In genomic region chr19:14439014-14439413, GRCh38 we compare ENCODE assay signal across 14 cellular contexts. TPM values are rescaled to one million over a fixed set of nuclear protein-coding genes. Genes with fewer than 3 reads are reported as not detected.
DNase-seq lines count a peak whose midpoint lies in the region; ATAC-seq lines count a peak whose summit lies in the region.
"Had no signal": no experiment of that assay in that cellular context is flagged by ENCODE, and none has a peak within 500 bp of the region (broad histone marks: within the 10 kb centered on the region; RNA-seq: fewer than 3 reads in every experiment).

No MANE protein-coding gene starts in this region.

- H3K36me3 Mint-ChIP-seq in T-helper 2 cell treated with Interferon-gamma antibody and Interleukin-4, amounts not matched to agents 5 μg/mL and 100 μg/mL, for 36 hours (ENCODE audit: low read depth), result peaks cover 33% of the 10 kb centered on the region
- peaks cover 2% of the 10 kb centered on the region for H3K36me3 Mint-ChIP-seq in IgD-negative memory B cell
- peaks cover 35% of the 10 kb centered on the region for H3K36me3 Mint-ChIP-seq in activated CD4-positive, alpha-beta memory T cell treated with anti-CD3 and anti-CD28 coated beads, Interleukin-2, amount 10 ng/mL, durations not matched to agents 7 days and 5 days (ENCODE audit: low read depth)
- peaks cover 0 to 44% (median 14%) of the 10 kb centered on the region in 3 donors for H3K36me3 Mint-ChIP-seq in naive thymus-derived CD8-positive, alpha-beta T cell

- no peak for DNase-seq in T-helper 2 cell treated with Interferon-gamma antibody and Interleukin-4, amounts not matched to agents 5 μg/mL and 100 μg/mL, for 36 hours (ENCODE audit: low spot score)
- DNase-seq in T-helper 2 cell (no peak), superior temporal gyrus (ENCODE audit: extremely low spot score) (no peak)
- DNase-seq in activated CD4-positive, alpha-beta memory T cell treated with anti-CD3 and anti-CD28 coated beads, Interleukin-2, amount 10 ng/mL, durations not matched to agents 7 days and 5 days, result no peak
- no peak for DNase-seq in naive thymus-derived CD8-positive, alpha-beta T cell
- no peak for DNase-seq in stimulated activated CD4-positive, alpha-beta T cell treated with anti-CD3 and anti-CD28 coated beads, Interleukin-2, amount 100 ng/mL, for 48 hours
- DNase-seq: mesendoderm, NCI-H187 treated with DMSO at 0.1 percent for 48 hours, NCI-H774, SHP77 treated with DMSO at 0.1 percent for 48 hours, upper lobe of right lung had no signal

- H3K4me1 Mint-ChIP-seq in T-helper 2 cell treated with Interferon-gamma antibody and Interleukin-4, amounts not matched to agents 5 μg/mL and 100 μg/mL, for 36 hours (ENCODE audit: low read depth), result peaks cover 37% of the 10 kb centered on the region
- H3K4me1 Mint-ChIP-seq in IgD-negative memory B cell, result peaks cover 23 to 35% (median 30%) of the 10 kb centered on the region in 3 donors
- H3K4me1 Mint-ChIP-seq in activated CD4-positive, alpha-beta memory T cell treated with anti-CD3 and anti-CD28 coated beads, Interleukin-2, amount 10 ng/mL, durations not matched to agents 7 days and 5 days, result peaks cover 59% of the 10 kb centered on the region
- H3K4me1 Mint-ChIP-seq in naive thymus-derived CD8-positive, alpha-beta T cell, result peaks cover 28 to 75% (median 61%) of the 10 kb centered on the region in 4 donors

- CTCF ChIA-PET in activated CD4-positive, alpha-beta memory T cell treated with anti-CD3 and anti-CD28 coated beads, Interleukin-2, amount 10 ng/mL, durations not matched to agents 7 days and 5 days (lab: Charles Lee), result interaction anchor here (1.0 kb wide), 1 partner anchor 41 kb away, joined by 3 read pairs; no protein-coding TSS in a partner anchor

- H3K4me3 Mint-ChIP-seq in T-helper 2 cell treated with Interferon-gamma antibody and Interleukin-4, amounts not matched to agents 5 μg/mL and 100 μg/mL, for 36 hours, result peak overlapping the region; percentile 98
- peak overlapping the region; percentile 21 to 98 (median 77) for H3K4me3 Mint-ChIP-seq in IgD-negative memory B cell
- H3K4me3 Mint-ChIP-seq in activated CD4-positive, alpha-beta memory T cell treated with anti-CD3 and anti-CD28 coated beads, Interleukin-2, amount 10 ng/mL, durations not matched to agents 7 days and 5 days, result peak overlapping the region; percentile 59
- peak overlapping the region; percentile 60 to 100 (median 89) for H3K4me3 Mint-ChIP-seq in naive thymus-derived CD8-positive, alpha-beta T cell

- H3K27me3 Mint-ChIP-seq in T-helper 2 cell treated with Interferon-gamma antibody and Interleukin-4, amounts not matched to agents 5 μg/mL and 100 μg/mL, for 36 hours (ENCODE audit: low read depth), result no peaks in the 10 kb centered on the region
- H3K27me3 Mint-ChIP-seq in IgD-negative memory B cell, result peaks cover 1% of the 10 kb centered on the region
- H3K27me3 Mint-ChIP-seq in activated CD4-positive, alpha-beta memory T cell treated with anti-CD3 and anti-CD28 coated beads, Interleukin-2, amount 10 ng/mL, durations not matched to agents 7 days and 5 days, result no peaks in the 10 kb centered on the region
- no peaks in the 10 kb centered on the region for H3K27me3 Mint-ChIP-seq in naive thymus-derived CD8-positive, alpha-beta T cell

- no peaks in the 10 kb centered on the region for H3K9me3 Mint-ChIP-seq in T-helper 2 cell treated with Interferon-gamma antibody and Interleukin-4, amounts not matched to agents 5 μg/mL and 100 μg/mL, for 36 hours
- no peaks in the 10 kb centered on the region for H3K9me3 Mint-ChIP-seq in IgD-negative memory B cell
- no peaks in the 10 kb centered on the region for H3K9me3 Mint-ChIP-seq in activated CD4-positive, alpha-beta memory T cell treated with anti-CD3 and anti-CD28 coated beads, Interleukin-2, amount 10 ng/mL, durations not matched to agents 7 days and 5 days
- no peaks in the 10 kb centered on the region for H3K9me3 Mint-ChIP-seq in naive thymus-derived CD8-positive, alpha-beta T cell

- H3K27ac Mint-ChIP-seq in T-helper 2 cell treated with Interferon-gamma antibody and Interleukin-4, amounts not matched to agents 5 μg/mL and 100 μg/mL, for 36 hours, result peak overlapping the region; percentile 67
- H3K27ac Mint-ChIP-seq in IgD-negative memory B cell, result peak overlapping the region in 2 of 3 donors; percentile 22 to 64
- H3K27ac Mint-ChIP-seq in activated CD4-positive, alpha-beta memory T cell treated with anti-CD3 and anti-CD28 coated beads, Interleukin-2, amount 10 ng/mL, durations not matched to agents 7 days and 5 days, result peak overlapping the region; percentile 90
- peak overlapping the region; percentile 87 to 98 (median 91) for H3K27ac Mint-ChIP-seq in naive thymus-derived CD8-positive, alpha-beta T cell

- no peak for ATAC-seq in naive thymus-derived CD8-positive, alpha-beta T cell
- ATAC-seq in HG02610 (IDR thresholded peaks at IDR 0.05; ENCODE audit: unreplicated experiment), result no peak
- ATAC-seq: upper lobe of right lung had no signal

- POLR2A ChIA-PET in activated CD4-positive, alpha-beta memory T cell treated with anti-CD3 and anti-CD28 coated beads, Interleukin-2, amount 10 ng/mL, durations not matched to agents 7 days and 5 days (lab: Charles Lee), result interaction anchor here (1.1 to 2.5 kb wide), 5 partner anchors 22 to 79 kb away, joined by 3 to 16 read pairs (median 3); partner anchors contain the start of gene DNAJB1
- POLR2A ChIA-PET in naive thymus-derived CD8-positive, alpha-beta T cell (lab: Charles Lee), result interaction anchor here (0.6 to 1.3 kb wide), 3 partner anchors 17 to 71 kb away, joined by 4 to 9 read pairs (median 5); no protein-coding TSS in a partner anchor

RNA-seq across cellular contexts. Expression of gene PKN1, which starts 5.9 kb away (rescaled TPM):
- 52.6 TPM for polyA plus RNA-seq in IgD-negative memory B cell
- total RNA-seq in activated CD4-positive, alpha-beta memory T cell treated with anti-CD3 and anti-CD28 coated beads, Interleukin-2, amount 10 ng/mL, durations not matched to agents 7 days and 5 days, result 100 to 1,000 TPM; 219 to 232 TPM
- 100 to 1,000 TPM; 188 to 200 TPM for total RNA-seq in naive thymus-derived CD8-positive, alpha-beta T cell
- 10 to 100 TPM; 45.5 to 96.6 (median 56.8) TPM for polyA plus RNA-seq in naive thymus-derived CD8-positive, alpha-beta T cell

RNA-seq across cellular contexts. Expression of gene DDX39A, which starts 19.9 kb away (rescaled TPM):
- polyA plus RNA-seq in IgD-negative memory B cell, result 169 TPM
- total RNA-seq in activated CD4-positive, alpha-beta memory T cell treated with anti-CD3 and anti-CD28 coated beads, Interleukin-2, amount 10 ng/mL, durations not matched to agents 7 days and 5 days, result 100 to 1,000 TPM; 233 to 234 TPM
- total RNA-seq in naive thymus-derived CD8-positive, alpha-beta T cell, result 100 to 1,000 TPM; 158 to 165 TPM
- polyA plus RNA-seq in naive thymus-derived CD8-positive, alpha-beta T cell, result 100 to 1,000 TPM in 2 of 3 donors, 10 to 100 TPM in 1; 96.0 to 136 (median 106) TPM

RNA-seq across cellular contexts. Expression of gene PTGER1, which starts 36.1 kb away (rescaled TPM):
- polyA plus RNA-seq in IgD-negative memory B cell, result not detected
- 1 to 10 TPM in 1 of 2 experiments, under 1 TPM in 1; 0.93 to 1.3 TPM for total RNA-seq in activated CD4-positive, alpha-beta memory T cell treated with anti-CD3 and anti-CD28 coated beads, Interleukin-2, amount 10 ng/mL, durations not matched to agents 7 days and 5 days
- not detected for total RNA-seq in naive thymus-derived CD8-positive, alpha-beta T cell
- polyA plus RNA-seq in naive thymus-derived CD8-positive, alpha-beta T cell, result not detected
- total RNA-seq: A172 had no signal

RNA-seq across cellular contexts. Expression of gene GIPC1, which starts 56.9 kb away (rescaled TPM):
- polyA plus RNA-seq in IgD-negative memory B cell, result 10.1 TPM
- 10 to 100 TPM; 39.8 to 40.0 TPM for total RNA-seq in activated CD4-positive, alpha-beta memory T cell treated with anti-CD3 and anti-CD28 coated beads, Interleukin-2, amount 10 ng/mL, durations not matched to agents 7 days and 5 days
- total RNA-seq in naive thymus-derived CD8-positive, alpha-beta T cell, result 10 to 100 TPM; 19.9 to 23.0 TPM
- polyA plus RNA-seq in naive thymus-derived CD8-positive, alpha-beta T cell, result 10 to 100 TPM; 32.2 to 35.0 (median 33.5) TPM

RNA-seq across cellular contexts. Expression of gene ADGRE5, which starts 57.8 kb away (rescaled TPM):
- polyA plus RNA-seq in IgD-negative memory B cell, result 89.3 TPM
- total RNA-seq in activated CD4-positive, alpha-beta memory T cell treated with anti-CD3 and anti-CD28 coated beads, Interleukin-2, amount 10 ng/mL, durations not matched to agents 7 days and 5 days, result 100 to 1,000 TPM; 293 to 299 TPM
- 100 to 1,000 TPM; 112 to 116 TPM for total RNA-seq in naive thymus-derived CD8-positive, alpha-beta T cell
- 100 to 1,000 TPM; 122 to 164 (median 158) TPM for polyA plus RNA-seq in naive thymus-derived CD8-positive, alpha-beta T cell
